In the genomic region with DNA sequence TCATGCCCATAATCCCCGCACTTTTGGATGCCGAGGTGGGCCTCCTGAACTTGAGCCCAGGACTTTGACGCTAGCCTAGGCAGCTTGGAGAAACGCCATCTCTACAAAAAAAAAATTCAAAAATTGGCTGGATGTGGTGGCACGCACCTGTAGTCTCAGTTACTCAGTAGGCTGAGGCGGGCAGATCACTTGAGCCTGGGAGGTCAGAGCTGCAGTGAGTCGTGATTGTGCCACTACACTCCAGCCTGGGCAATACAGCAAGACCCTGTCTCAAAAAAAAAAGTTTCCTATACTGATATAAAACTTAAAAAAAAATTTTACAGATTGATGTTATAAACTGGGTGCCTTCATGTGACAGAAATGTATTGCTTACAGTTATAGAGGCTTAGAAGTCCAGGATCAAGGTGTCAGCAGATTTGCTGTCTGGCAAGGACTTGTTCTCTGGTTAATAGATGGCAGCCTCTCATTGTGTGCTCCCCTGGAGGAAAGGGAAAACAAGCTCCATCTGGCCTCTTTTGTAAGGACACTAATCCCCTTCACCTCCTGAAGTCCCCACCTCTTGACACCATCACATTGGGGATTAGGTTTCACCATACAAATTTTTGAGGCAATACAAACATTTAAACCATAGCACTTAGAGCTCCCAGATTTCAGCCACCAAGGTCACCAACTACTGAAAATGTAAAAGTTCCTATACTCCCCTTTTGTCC, we compare ENCODE assay signal across 18 cellular contexts. TPM values are rescaled to one million over a fixed set of nuclear protein-coding genes. Genes with fewer than 3 reads are reported as not detected.
DNase-seq lines count a peak whose midpoint lies in the region; ATAC-seq and TF ChIP-seq lines count a peak whose summit lies in the region.
"Had no signal": no experiment of that assay in that cellular context is flagged by ENCODE, and none has a peak within 500 bp of the region (broad histone marks: within the 10 kb centered on the region; RNA-seq: fewer than 3 reads in every experiment).

No MANE protein-coding gene starts in this region.

- H3K36me3 ChIP-seq in WERI-Rb-1: no peaks in the 10 kb centered on the region
- H3K36me3 ChIP-seq in osteoblast (ENCODE audit: insufficient read depth, low read length): no peaks in the 10 kb centered on the region
- H3K36me3 ChIP-seq: SJCRH30 had no signal

- ATAC-seq in activated T-helper 17 cell treated with anti-CD3 and anti-CD28 coated beads, Interleukin-2, amount 50 U/mL, for 72 hours (replicated peaks): no peak
- ATAC-seq in omental fat pad (ENCODE audit: low FRiP score): no peak

- peak overlapping the region; percentile 74 for H3K27ac ChIP-seq in WERI-Rb-1
- H3K27ac ChIP-seq in osteoblast (ENCODE audit: low read depth, low read length): no peak overlapping the region
- H3K27ac ChIP-seq: SJCRH30 had no signal

- H2AFZ ChIP-seq in osteoblast (ENCODE audit: low read length): no peak overlapping the region

- no peaks in the 10 kb centered on the region for H3K27me3 ChIP-seq in WERI-Rb-1 (ENCODE audit: insufficient read depth, low read depth, severe bottlenecking)
- H3K27me3 ChIP-seq in osteoblast (ENCODE audit: insufficient read depth, low read length): peaks cover 18% of the 10 kb centered on the region

- H3K79me2 ChIP-seq in osteoblast (ENCODE audit: insufficient read depth, low read length): no peaks in the 10 kb centered on the region

- H3K27ac Mint-ChIP-seq in activated T-helper 17 cell treated with anti-CD3 and anti-CD28 coated beads, Interleukin-2, amount 50 U/mL, for 72 hours: no peak overlapping the region
- H3K27ac Mint-ChIP-seq: CD4-positive, alpha-beta memory T cell; IgD-negative memory B cell had no signal

- H3K4me3 ChIP-seq in WERI-Rb-1 (ENCODE audit: low read depth, low read length) (no peak overlapping the region), osteoblast (ENCODE audit: insufficient read depth, low read length) (no peak overlapping the region)
- H3K4me3 ChIP-seq: SJCRH30 had no signal

- H3K9me3 Mint-ChIP-seq in activated T-helper 17 cell treated with anti-CD3 and anti-CD28 coated beads, Interleukin-2, amount 50 U/mL, for 72 hours: peaks cover 5% of the 10 kb centered on the region

- intact Hi-C loops in cardiac septum (cut with DNase I): no loop called here

- no peak for TF ChIP-seq CTCF in WERI-Rb-1 (IDR thresholded peaks at IDR 0.05; ENCODE audit: low read depth, low read length)
- no peak for TF ChIP-seq CTCF in osteoblast (IDR thresholded peaks at IDR 0.05; ENCODE audit: extremely low read depth, low read depth, low read length)
- no peak for TF ChIP-seq CTCF in omental fat pad (IDR thresholded peaks at IDR 0.05)

- DNase-seq in DMS53 (lab: John Stamatoyannopoulos, UW) (peak; percentile 45), DMS53 treated with DMSO at 0.1 percent for 48 hours (lab: John Stamatoyannopoulos, UW; ENCODE audit: unreplicated experiment) (no peak), NCI-H2171 (lab: John Stamatoyannopoulos, UW) (peak; percentile 49), WERI-Rb-1 (peak; percentile 76), osteoblast (ENCODE audit: insufficient read length, low spot score, missing footprints) (peak; percentile 32), cardiac septum (ENCODE audit: low spot score) (no peak), omental fat pad (ENCODE audit: low spot score) (no peak)
- DNase-seq: NCI-H1417 treated with DMSO at 0.1 percent for 48 hours, NCI-H2029, NCI-H2227 treated with DMSO at 0.1 percent for 48 hours, NCI-H526, SJCRH30 had no signal

- no peak overlapping the region for H3K4me2 ChIP-seq in osteoblast (ENCODE audit: insufficient read depth, low read length)

- H4K20me1 ChIP-seq in osteoblast (ENCODE audit: insufficient read depth, low read length): no peaks in the 10 kb centered on the region

- H3K9me3 ChIP-seq in WERI-Rb-1 (ENCODE audit: severe bottlenecking) (peaks cover 7% of the 10 kb centered on the region), osteoblast (ENCODE audit: low read depth, low read length) (peaks cover 5% of the 10 kb centered on the region)
- H3K9me3 ChIP-seq: SJCRH30 had no signal

- H3K4me1 ChIP-seq in osteoblast (ENCODE audit: insufficient read depth, low read length): peaks cover under 1% of the 10 kb centered on the region

- H3K4me1 Mint-ChIP-seq in activated T-helper 17 cell treated with anti-CD3 and anti-CD28 coated beads, Interleukin-2, amount 50 U/mL, for 72 hours: peaks cover 3% of the 10 kb centered on the region

- peaks cover 36% of the 10 kb centered on the region for H3K27me3 Mint-ChIP-seq in activated T-helper 17 cell treated with anti-CD3 and anti-CD28 coated beads, Interleukin-2, amount 50 U/mL, for 72 hours

- no peak overlapping the region for H3K4me3 Mint-ChIP-seq in activated T-helper 17 cell treated with anti-CD3 and anti-CD28 coated beads, Interleukin-2, amount 50 U/mL, for 72 hours
- H3K4me3 Mint-ChIP-seq: CD4-positive, alpha-beta memory T cell had no signal

- no peaks in the 10 kb centered on the region for H3K36me3 Mint-ChIP-seq in activated T-helper 17 cell treated with anti-CD3 and anti-CD28 coated beads, Interleukin-2, amount 50 U/mL, for 72 hours (ENCODE audit: low read depth)
- H3K36me3 Mint-ChIP-seq: IgD-negative memory B cell had no signal

RNA-seq across cellular contexts. Expression of gene CES3, which starts 8.5 kb away (rescaled TPM):
- total RNA-seq in osteoblast (0.29 TPM in 1 of 2 replicates, not detected in the other), cardiac septum (0.62 TPM), omental fat pad (1 to 10 TPM in 1 of 4 donors, under 1 TPM in 3; 0.31 to 1.6 (median 0.84) TPM)
- total RNA-seq in activated T-helper 17 cell treated with anti-CD3 and anti-CD28 coated beads, Interleukin-2, amount 50 U/mL, for 72 hours: 1 to 10 TPM; 2.6 to 4.2 TPM

RNA-seq across cellular contexts. Expression of gene CES2, which starts 17.3 kb away (rescaled TPM):
- total RNA-seq in osteoblast (38.6 and 42.3 TPM in 2 replicates), cardiac septum (64.0 TPM), omental fat pad (10 to 100 TPM; 25.1 to 34.3 (median 28.1) TPM)
- 10 to 100 TPM; 31.2 to 31.5 TPM for total RNA-seq in activated T-helper 17 cell treated with anti-CD3 and anti-CD28 coated beads, Interleukin-2, amount 50 U/mL, for 72 hours

RNA-seq across cellular contexts. Expression of gene CIAO2B, which starts 18.4 kb away (rescaled TPM):
- total RNA-seq in osteoblast: 90.8 and 97.4 TPM in 2 replicates
- total RNA-seq in activated T-helper 17 cell treated with anti-CD3 and anti-CD28 coated beads, Interleukin-2, amount 50 U/mL, for 72 hours: 100 to 1,000 TPM; 153 to 167 TPM
- 118 TPM for total RNA-seq in cardiac septum
- total RNA-seq in omental fat pad: 10 to 100 TPM; 50.4 to 86.8 (median 70.4) TPM

RNA-seq across cellular contexts. Expression of gene RRAD, which starts 27.2 kb away (rescaled TPM):
- total RNA-seq in osteoblast (3.2 and 4.3 TPM in 2 replicates), cardiac septum (245 TPM), omental fat pad (10 to 100 TPM in 3 of 4 donors, 1 to 10 TPM in 1; 3.8 to 21.0 (median 11.9) TPM)
- total RNA-seq in activated T-helper 17 cell treated with anti-CD3 and anti-CD28 coated beads, Interleukin-2, amount 50 U/mL, for 72 hours: 1 to 10 TPM; 2.1 to 6.5 TPM
- total RNA-seq: HT1080 had no signal

RNA-seq across cellular contexts. Expression of gene CDH16, which starts 33.9 kb away (rescaled TPM):
- total RNA-seq in osteoblast (not detected in 2 replicates), cardiac septum (0.35 TPM), omental fat pad (not detected)
- total RNA-seq in activated T-helper 17 cell treated with anti-CD3 and anti-CD28 coated beads, Interleukin-2, amount 50 U/mL, for 72 hours: not detected
- total RNA-seq: A172; CD4-positive, alpha-beta memory T cell; HT1080; LHCN-M2; SJCRH30 had no signal

Comparison
In these comparisons a context has a peak if more than half of its experiments do, and no peak if none do; other contexts are left out.
1. DNase-seq: peak in DMS53 (single experiment), NCI-H2171 (single experiment), WERI-Rb-1 (single experiment) and osteoblast (single experiment); none in DMS53 treated with DMSO at 0.1 percent for 48 hours (single experiment), cardiac septum (single experiment) and omental fat pad (single experiment).